Comparison of ENCODE assay signal across 8 cellular contexts in genomic region chr19:16143399-16144215, GRCh38. TPM values are rescaled to one million over a fixed set of nuclear protein-coding genes. Genes with fewer than 3 reads are reported as not detected.
A peak's percentile ranks its signal among the peaks of the same experiment; 100 is the strongest.
DNase-seq lines count a peak whose midpoint lies in the region; ATAC-seq lines count a peak whose summit lies in the region.

Gene HSH2D (plus strand): TSS chr19:16143685. CDS start chr19:16148751, 5,066 bp downstream.

- H3K4me1 Mint-ChIP-seq in activated naive CD8-positive, alpha-beta T cell treated with anti-CD3 and anti-CD28 coated beads for 36 hours, result peaks cover 26% of the 10 kb centered on the region
- H3K4me1 Mint-ChIP-seq in naive thymus-derived CD4-positive, alpha-beta T cell, result peaks cover 25 to 57% (median 31%) of the 10 kb centered on the region in 7 donors

- peak within 1 kb of the TSS; percentile 97 for H3K27ac Mint-ChIP-seq in activated naive CD8-positive, alpha-beta T cell treated with anti-CD3 and anti-CD28 coated beads for 36 hours
- peak within 1 kb of the TSS; percentile 92 to 100 (median 96) for H3K27ac Mint-ChIP-seq in naive thymus-derived CD4-positive, alpha-beta T cell

- WGBS in urinary bladder, result 40% methylated on average over 13 of the region's 13 CpGs

- no peaks in the 10 kb centered on the region for H3K27me3 ChIP-seq in naive thymus-derived CD4-positive, alpha-beta T cell (ENCODE audit: control insufficient read depth in 2 of 2, insufficient read depth in 2 of 2, low read length in 2 of 2)

- no peaks in the 10 kb centered on the region for H3K9me3 Mint-ChIP-seq in activated naive CD8-positive, alpha-beta T cell treated with anti-CD3 and anti-CD28 coated beads for 36 hours
- peaks cover 0 to 2% (median 0%) of the 10 kb centered on the region in 11 donors for H3K9me3 Mint-ChIP-seq in naive thymus-derived CD4-positive, alpha-beta T cell

- H3K36me3 ChIP-seq in naive thymus-derived CD4-positive, alpha-beta T cell (ENCODE audit: control insufficient read depth in 2 of 3, insufficient read depth in 3 of 3, low read length in 3 of 3), result peaks cover 0 to 4% (median 0%) of the 10 kb centered on the region in 3 experiments
- H3K36me3 ChIP-seq in urinary bladder (ENCODE audit: insufficient read depth), result no peaks in the 10 kb centered on the region

- peak within 1 kb of the TSS; percentile 92 for H3K4me3 Mint-ChIP-seq in activated naive CD8-positive, alpha-beta T cell treated with anti-CD3 and anti-CD28 coated beads for 36 hours
- peak within 1 kb of the TSS; percentile 88 to 100 (median 95) for H3K4me3 Mint-ChIP-seq in naive thymus-derived CD4-positive, alpha-beta T cell

- H3K36me3 Mint-ChIP-seq in activated naive CD8-positive, alpha-beta T cell treated with anti-CD3 and anti-CD28 coated beads for 36 hours, result peaks cover 12% of the 10 kb centered on the region
- H3K36me3 Mint-ChIP-seq in naive thymus-derived CD4-positive, alpha-beta T cell, result peaks cover 0 to 18% (median 0%) of the 10 kb centered on the region in 5 donors

- intact Hi-C loops in T-helper 1 cell treated with Interleukin-12 subunit alpha and Interleukin-12 subunit beta and Interleukin-4 antibody, amounts not matched to agents 30 ng/mL and 1 ng/mL, for 36 hours (cut with micrococcal nuclease), result loop anchor here (1.0 to 2.0 kb wide), 4 partner anchors 24 to 65 kb away; partner anchors contain the start of genes FAM32A and RAB8A
- intact Hi-C loops in naive thymus-derived CD4-positive, alpha-beta T cell (cut with micrococcal nuclease), result loop anchor here (1.0 to 2.0 kb wide), 5 partner anchors 25 to 65 kb away; partner anchors contain the start of genes RAB8A (in 2 of the 2) and FAM32A (in 1 of the 2)

- POLR2A ChIA-PET in naive thymus-derived CD4-positive, alpha-beta T cell (lab: Charles Lee), result interaction anchor here (0.5 to 1.7 kb wide), 13 partner anchors 14 to 907 kb away, joined by 3 to 7 read pairs (median 4); partner anchors contain the start of genes RAB8A and TPM4

- H3K9me3 ChIP-seq in naive thymus-derived CD4-positive, alpha-beta T cell (ENCODE audit: control insufficient read depth in 2 of 3, low read length in 3 of 3), result no peaks in the 10 kb centered on the region

- H3K27ac ChIP-seq in naive thymus-derived CD4-positive, alpha-beta T cell (ENCODE audit: low read depth, low read length), result peak within 1 kb of the TSS; percentile 94
- H3K27ac ChIP-seq in urinary bladder (ENCODE audit: low read depth), result no peak within 1 kb of the TSS

- CTCF ChIA-PET in naive thymus-derived CD4-positive, alpha-beta T cell (lab: Charles Lee), result interaction anchor here (1.1 to 1.3 kb wide), 4 partner anchors 33 to 102 kb away, joined by 3 to 5 read pairs (median 3); no protein-coding TSS in a partner anchor

- peak in 2 of 3 experiments; percentile 66 to 73 for DNase-seq in NCI-H1417 (lab: John Stamatoyannopoulos, UW)
- no peak for DNase-seq in NCI-H1417 treated with DMSO at 0.1 percent for 48 hours (lab: John Stamatoyannopoulos, UW)
- peak; percentile 83 for DNase-seq in activated naive CD8-positive, alpha-beta T cell treated with anti-CD3 and anti-CD28 coated beads for 36 hours
- peak; percentile 57 to 83 (median 81) for DNase-seq in naive thymus-derived CD4-positive, alpha-beta T cell
- DNase-seq in H4 (ENCODE audit: low spot score), result no peak

- peak within 1 kb of the TSS; percentile 95 for H3K4me3 ChIP-seq in naive thymus-derived CD4-positive, alpha-beta T cell (ENCODE audit: low read length)
- peak within 1 kb of the TSS; percentile 14 for H3K4me3 ChIP-seq in urinary bladder (ENCODE audit: low read depth, low read length)

- ATAC-seq in HG03442 (IDR thresholded peaks at IDR 0.05; ENCODE audit: unreplicated experiment), result peak; percentile 61
- peak; percentile 94 for ATAC-seq in naive thymus-derived CD4-positive, alpha-beta T cell

- peaks cover 12 to 26% of the 10 kb centered on the region in 2 donors for H3K4me1 ChIP-seq in naive thymus-derived CD4-positive, alpha-beta T cell (ENCODE audit: control insufficient read depth in 2 of 2, insufficient read depth in 2 of 2, low read length in 2 of 2)
- no peaks in the 10 kb centered on the region for H3K4me1 ChIP-seq in urinary bladder (ENCODE audit: insufficient read depth)

- H3K27me3 Mint-ChIP-seq in activated naive CD8-positive, alpha-beta T cell treated with anti-CD3 and anti-CD28 coated beads for 36 hours, result peaks cover 3% of the 10 kb centered on the region
- H3K27me3 Mint-ChIP-seq in naive thymus-derived CD4-positive, alpha-beta T cell, result no peaks in the 10 kb centered on the region

RNA-seq across cellular contexts. Expression of gene HSH2D, which starts in this region (rescaled TPM):
- total RNA-seq in T-helper 1 cell treated with Interleukin-12 subunit alpha and Interleukin-12 subunit beta and Interleukin-4 antibody, amounts not matched to agents 30 ng/mL and 1 ng/mL, for 36 hours, result 60.5 and 63.2 TPM in 2 replicates
- 10 to 100 TPM; 29.6 to 29.8 TPM for total RNA-seq in activated naive CD8-positive, alpha-beta T cell treated with anti-CD3 and anti-CD28 coated beads for 36 hours
- 10 to 100 TPM; 20.0 to 60.0 (median 46.4) TPM for total RNA-seq in naive thymus-derived CD4-positive, alpha-beta T cell
- 10 to 100 TPM in 1 of 2 donors, 1 to 10 TPM in 1; 7.2 to 17.8 TPM for polyA plus RNA-seq in naive thymus-derived CD4-positive, alpha-beta T cell
- total RNA-seq in urinary bladder, result 2.4 TPM
- polyA plus RNA-seq in urinary bladder, result 1.9 TPM
- not detected in 2 replicates for total RNA-seq in H4 (2014; rRNA removed; shearing (Covaris generic))

Comparison
In these comparisons a context has a peak if more than half of its experiments do, and no peak if none do; other contexts are left out.
1. DNase-seq: peak in NCI-H1417 (2 of 3), activated naive CD8-positive, alpha-beta T cell treated with anti-CD3 and anti-CD28 coated beads for 36 hours (single experiment) and naive thymus-derived CD4-positive, alpha-beta T cell (9 of 9); none in NCI-H1417 treated with DMSO at 0.1 percent for 48 hours (single experiment) and H4 (single experiment).